Comparison of ENCODE assay signal across 1 cellular context in genomic region chrX:154526901-154527675, GRCh38.
TF ChIP-seq lines count a peak whose summit lies in the region.

No MANE protein-coding gene starts in this region.

TF ChIP-seq in Ishikawa, 13 proteins besides CTCF, POLR2A, EP300 and RAD21:
- TF ChIP-seq ZBTB7A (IDR thresholded peaks at IDR 0.05; ENCODE audit: low read depth) (0 out of 2 replicates have a peak, but pooled peaks have one; percentile 51), EGR1 (IDR thresholded peaks at IDR 0.05) (no peak), REST (IDR thresholded peaks at IDR 0.05; ENCODE audit: low read depth) (no peak), FOXM1 (IDR thresholded peaks at IDR 0.05; ENCODE audit: borderline replicate concordance, low read depth) (no peak)
